In the genomic region with DNA sequence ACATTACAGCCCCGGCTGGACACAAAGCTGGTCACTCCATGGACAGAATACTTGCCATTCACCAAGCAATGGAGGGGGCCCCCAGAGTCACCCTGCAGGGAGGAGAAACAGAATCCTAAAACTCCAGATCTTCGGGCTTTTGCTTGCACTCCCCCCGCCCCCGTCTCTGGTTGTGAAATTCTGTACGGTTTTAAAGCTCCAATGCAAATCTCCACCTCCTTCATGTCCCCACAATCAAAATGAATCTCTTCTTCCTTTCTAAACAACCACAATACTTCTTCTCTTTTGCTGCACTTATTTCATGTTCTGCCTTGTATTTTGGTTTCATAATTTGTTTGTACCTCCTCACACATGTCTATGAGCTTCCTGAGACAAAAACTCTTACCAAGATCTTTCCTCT, we compare ENCODE assay signal across 16 cellular contexts. TPM values are rescaled to one million over a fixed set of nuclear protein-coding genes. Genes with fewer than 3 reads are reported as not detected.
DNase-seq lines count a peak whose midpoint lies in the region; ATAC-seq and TF ChIP-seq lines count a peak whose summit lies in the region.
"Had no signal": no experiment of that assay in that cellular context is flagged by ENCODE, and none has a peak within 500 bp of the region (broad histone marks: within the 10 kb centered on the region; RNA-seq: fewer than 3 reads in every experiment).

No MANE protein-coding gene starts in this region.

- TF ChIP-seq CTCF in GM23338 (conservative IDR thresholded peaks at IDR 0.05; ENCODE audit: low read depth in 2 of 2) = no peak
- TF ChIP-seq CTCF in activated B cell treated with CpG ODN at 0.5 μM for 24 hours (IDR thresholded peaks at IDR 0.05) = no peak

- no peaks in the 10 kb centered on the region for H3F3A ChIP-seq in GM23338 (replicated peaks; ENCODE audit: low read depth)

- CTCF ChIA-PET in activated B cell treated with CpG ODN at 0.5 μM for 24 hours (lab: Charles Lee) = interaction anchor here (1.1 kb wide), 1 partner anchor 11 kb away, joined by 7 read pairs; no protein-coding TSS in a partner anchor

- peak overlapping the region; percentile 5 to 88 (median 73); a peak in 20 of 22 replicates for H3K9ac ChIP-seq in BLaER1 treated with 17β-estradiol and CSF1 and Interleukin-3, amounts not matched to agents 10 nM and 100 nM

- POLR2A ChIA-PET in activated B cell treated with CpG ODN at 0.5 μM for 24 hours (lab: Charles Lee) = interaction anchor here (0.6 to 2.3 kb wide), 3 partner anchors 12 to 91 kb away, joined by 3 to 8 read pairs (median 3); no protein-coding TSS in a partner anchor

- no peaks in the 10 kb centered on the region for H3K27me3 ChIP-seq in BLaER1 treated with 17β-estradiol and CSF1 and Interleukin-3, amounts not matched to agents 10 nM and 100 nM
- no peaks in the 10 kb centered on the region for H3K27me3 ChIP-seq in GM23338 (ENCODE audit: insufficient read depth)
- H3K27me3 ChIP-seq: colonic mucosa had no signal

- H3K27ac ChIP-seq in BLaER1 treated with 17β-estradiol and CSF1 and Interleukin-3, amounts not matched to agents 10 nM and 100 nM = peak overlapping the region; percentile 71 to 99 (median 98); a peak in 21 of 22 replicates
- no peak overlapping the region for H3K27ac ChIP-seq in GM23338 (ENCODE audit: low read depth)
- H3K27ac ChIP-seq: colonic mucosa, prostate gland had no signal

- peaks cover 7% of the 10 kb centered on the region for H3K27me3 Mint-ChIP-seq in GM23338 (ENCODE audit: insufficient read depth, low read depth, poor library complexity)
- H3K27me3 Mint-ChIP-seq in activated B cell treated with CpG ODN at 0.5 μM for 24 hours = no peaks in the 10 kb centered on the region
- H3K27me3 Mint-ChIP-seq in memory B cell = no peaks in the 10 kb centered on the region

- H3K9me3 ChIP-seq in BLaER1 treated with 17β-estradiol and CSF1 and Interleukin-3, amounts not matched to agents 10 nM and 100 nM (replicated peaks in 1 of 11) = peaks cover 0 to 2% (median 0%) of the 10 kb centered on the region in 11 experiments; a peak in 2 of 22 replicates
- H3K9me3 ChIP-seq: colonic mucosa, prostate gland had no signal

- ATAC-seq in GM23338 = no peak
- ATAC-seq in activated B cell treated with CpG ODN at 0.5 μM for 24 hours (ENCODE audit: low read depth) = no peak
- ATAC-seq in memory B cell (ENCODE audit: low read depth) = no peak
- ATAC-seq in HG02970 (IDR thresholded peaks at IDR 0.05; ENCODE audit: low FRiP score, unreplicated experiment) = no peak

- no peaks in the 10 kb centered on the region for H3K79me2 ChIP-seq in GM23338 (replicated peaks; ENCODE audit: insufficient read depth)

- peak overlapping the region in 8 of 10 experiments; percentile 37 to 65 (median 46); a peak in 15 of 20 replicates for H3K4me3 ChIP-seq in BLaER1 treated with 17β-estradiol and CSF1 and Interleukin-3, amounts not matched to agents 10 nM and 100 nM
- H3K4me3 ChIP-seq in GM23338 = no peak overlapping the region
- H3K4me3 ChIP-seq: colonic mucosa, prostate gland had no signal

- H3K9me3 Mint-ChIP-seq in GM23338 = no peaks in the 10 kb centered on the region; the same call in 2 of the 3 replicates
- no peaks in the 10 kb centered on the region for H3K9me3 Mint-ChIP-seq in activated B cell treated with CpG ODN at 0.5 μM for 24 hours
- no peaks in the 10 kb centered on the region for H3K9me3 Mint-ChIP-seq in memory B cell

- DNase-seq in GM23338 (ENCODE audit: low spot score) = no peak
- no peak for DNase-seq in activated B cell treated with CpG ODN at 0.5 μM for 24 hours
- no peak for DNase-seq in memory B cell (ENCODE audit: low spot score in 2 of 2)
- DNase-seq in AG20443 (ENCODE audit: low spot score) = no peak
- DNase-seq in DMS 273 treated with DMSO at 0.1 percent for 48 hours (lab: John Stamatoyannopoulos, UW) = no peak
- DNase-seq in NCI-H524 (lab: John Stamatoyannopoulos, UW) = no peak
- DNase-seq: activated CD4-positive, CD25-positive, alpha-beta regulatory T cell treated with anti-CD3 and anti-CD28 coated beads, Interleukin-2, amount 50 U/mL, for 72 hours; colonic mucosa; GDM1; NCI-H1694; NCI-H774; stimulated activated CD4-positive, alpha-beta T cell treated with anti-CD3 and anti-CD28 coated beads, Interleukin-2, amount 100 ng/mL, for 24 hours had no signal

- intact Hi-C loops in activated B cell treated with CpG ODN at 0.5 μM for 24 hours (cut with micrococcal nuclease) = loop anchor here (10.0 kb wide), 3 partner anchors 245 to 815 kb away; a partner anchor contains a TSS

- H3K36me3 Mint-ChIP-seq in GM23338 (ENCODE audit: low read depth) = no peaks in the 10 kb centered on the region
- H3K36me3 Mint-ChIP-seq in activated B cell treated with CpG ODN at 0.5 μM for 24 hours (ENCODE audit: low read depth) = no peaks in the 10 kb centered on the region
- peaks cover 1% of the 10 kb centered on the region for H3K36me3 Mint-ChIP-seq in memory B cell

- peak overlapping the region; percentile 43; the same call in 1 of the 2 replicates for H2AFZ ChIP-seq in GM23338

- H3K4me1 Mint-ChIP-seq in GM23338 (no peaks in the 10 kb centered on the region; the same call in 1 of the 3 replicates), activated B cell treated with CpG ODN at 0.5 μM for 24 hours (peaks cover 55% of the 10 kb centered on the region), memory B cell (peaks cover 34% of the 10 kb centered on the region)

- H3K4me1 ChIP-seq in BLaER1 treated with 17β-estradiol and CSF1 and Interleukin-3, amounts not matched to agents 10 nM and 100 nM = peaks cover 54 to 98% (median 85%) of the 10 kb centered on the region in 10 experiments
- H3K4me1 ChIP-seq in GM23338 (ENCODE audit: insufficient read depth) = no peaks in the 10 kb centered on the region
- H3K4me1 ChIP-seq: prostate gland had no signal

- H3K9me2 ChIP-seq in GM23338 (ENCODE audit: insufficient read depth) = no peaks in the 10 kb centered on the region

- H3K4me3 Mint-ChIP-seq in GM23338 (no peak overlapping the region), activated B cell treated with CpG ODN at 0.5 μM for 24 hours (peak overlapping the region; percentile 1), memory B cell (peak overlapping the region; percentile 2)

- no peaks in the 10 kb centered on the region for H3K36me3 ChIP-seq in BLaER1 treated with 17β-estradiol and CSF1 and Interleukin-3, amounts not matched to agents 10 nM and 100 nM
- no peaks in the 10 kb centered on the region for H3K36me3 ChIP-seq in GM23338 (ENCODE audit: insufficient read depth)
- H3K36me3 ChIP-seq: colonic mucosa, prostate gland had no signal

- H3K27ac Mint-ChIP-seq in GM23338 (no peak overlapping the region), activated B cell treated with CpG ODN at 0.5 μM for 24 hours (no peak overlapping the region), memory B cell (no peak overlapping the region)

- no peaks in the 10 kb centered on the region for H4K20me1 ChIP-seq in BLaER1 treated with 17β-estradiol and CSF1 and Interleukin-3, amounts not matched to agents 10 nM and 100 nM
- no peaks in the 10 kb centered on the region for H4K20me1 ChIP-seq in GM23338 (replicated peaks; ENCODE audit: insufficient read depth)

- peak overlapping the region; percentile 75 to 98 (median 94) for H3K4me2 ChIP-seq in BLaER1 treated with 17β-estradiol and CSF1 and Interleukin-3, amounts not matched to agents 10 nM and 100 nM
- H3K4me2 ChIP-seq in GM23338 = no peak overlapping the region

TF ChIP-seq in GM23338, 12 proteins besides CTCF, POLR2A, EP300 and RAD21 (continues in another document):
- TF ChIP-seq JUNB (IDR thresholded peaks at IDR 0.05; ENCODE audit: unreplicated experiment) = no peak
- TF ChIP-seq ZNF331 (CRISPR knock-in tag; IDR thresholded peaks at IDR 0.05; ENCODE audit: low read depth) = no peak

RNA-seq across cellular contexts. Expression of a gene that starts 5.8 kb away (rescaled TPM):
- 0.23 TPM in 1 of 2 replicates, not detected in the other for total RNA-seq in GM23338 (2014; rRNA removed; shearing (Covaris generic))
- 0.17 TPM in 1 of 2 replicates, not detected in the other for polyA plus RNA-seq in GM23338 (2016; fragmentation: Nextera tagmentation; extraction: Ambion mirVana)
- 22.2 and 25.6 TPM in 2 replicates for total RNA-seq in activated B cell treated with CpG ODN at 0.5 μM for 24 hours
- polyA plus RNA-seq: BJ had no signal

RNA-seq across cellular contexts. Expression of a gene that starts 16.7 kb away (rescaled TPM):
- not detected in 2 replicates for total RNA-seq in GM23338 (2014; rRNA removed; shearing (Covaris generic))
- polyA plus RNA-seq in GM23338 (2016; fragmentation: Nextera tagmentation; extraction: Ambion mirVana) = not detected in 2 replicates
- not detected in 2 replicates for total RNA-seq in activated B cell treated with CpG ODN at 0.5 μM for 24 hours
- total RNA-seq: colonic mucosa, prostate gland had no signal
- polyA plus RNA-seq: BJ had no signal

RNA-seq across cellular contexts. Expression of a gene that starts 59.5 kb away (rescaled TPM):
- total RNA-seq in GM23338 (2014; rRNA removed; shearing (Covaris generic)) = 7.1 and 8.2 TPM in 2 replicates
- polyA plus RNA-seq in GM23338 (2016; fragmentation: Nextera tagmentation; extraction: Ambion mirVana) = 3.9 and 4.7 TPM in 2 replicates
- 11.4 and 11.5 TPM in 2 replicates for total RNA-seq in activated B cell treated with CpG ODN at 0.5 μM for 24 hours

Comparison
In these comparisons a context has a peak if more than half of its experiments do, and no peak if none do; other contexts are left out.
1. RNA of a gene that starts 5.8 kb away (total RNA-seq): 22.2 to 25.6 TPM in activated B cell treated with CpG ODN at 0.5 μM for 24 hours; 0.23 TPM in GM23338; every median in the first group is over 10 times any median in the second.